In the genomic region with DNA sequence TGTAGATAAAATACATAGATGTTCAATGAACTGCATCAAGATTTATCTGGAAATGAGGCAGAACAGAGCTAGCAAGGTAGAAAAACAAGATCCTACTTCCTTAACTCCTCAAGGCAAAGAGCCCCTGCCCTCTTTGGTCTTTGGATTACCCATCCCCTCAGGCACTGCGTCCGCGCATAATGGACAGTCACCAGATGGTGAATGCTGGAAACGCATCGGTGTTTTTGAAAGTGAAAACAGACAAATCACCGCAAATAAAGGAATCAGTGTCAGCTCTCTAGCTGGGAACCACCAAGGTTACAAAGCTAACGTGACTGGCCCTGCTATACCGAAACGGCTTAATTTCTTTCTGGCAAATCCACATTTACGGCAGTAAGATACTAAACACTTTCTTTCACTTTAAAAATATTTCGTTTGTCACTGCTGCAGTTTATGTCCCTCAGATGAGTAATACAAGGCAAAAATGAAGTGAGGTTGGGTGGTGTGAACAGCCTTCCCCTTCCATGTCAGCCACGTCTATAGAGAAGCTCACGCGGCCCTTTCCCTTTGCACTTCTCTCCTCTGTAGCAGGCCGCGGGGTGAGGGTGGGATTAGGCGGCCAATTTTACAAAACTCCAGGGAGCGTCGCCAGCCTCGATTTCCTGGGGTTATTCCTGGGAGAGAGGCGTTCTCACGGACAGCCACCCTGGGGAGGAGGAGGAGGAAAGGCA, we compare ENCODE assay signal across 9 cellular contexts. TPM values are rescaled to one million over a fixed set of nuclear protein-coding genes. Genes with fewer than 3 reads are reported as not detected.
DNase-seq lines count a peak whose midpoint lies in the region; ATAC-seq and TF ChIP-seq lines count a peak whose summit lies in the region.
"Had no signal": no experiment of that assay in that cellular context is flagged by ENCODE, and none has a peak within 500 bp of the region (broad histone marks: within the 10 kb centered on the region; RNA-seq: fewer than 3 reads in every experiment).

No MANE protein-coding gene starts in this region.

- intact Hi-C loops in cardiac septum (cut with DNase I): no loop called here
- intact Hi-C loops in upper lobe of right lung (cut with DNase I): no loop called here
- intact Hi-C loops in lower leg skin (cut with DNase I; ENCODE audit: low total_unique reads): no loop called here

- peaks cover 71% of the 10 kb centered on the region for H3K27me3 ChIP-seq in cardiac muscle cell
- peaks cover 50% of the 10 kb centered on the region for H3K27me3 ChIP-seq in upper lobe of right lung

- no peak for ATAC-seq in central memory CD8-positive, alpha-beta T cell (replicated peaks; ENCODE audit: extremely low read depth, poor library complexity, severe bottlenecking)
- ATAC-seq in upper lobe of right lung: peak; percentile 21

- H3K9me3 ChIP-seq in cardiac muscle cell (ENCODE audit: low read depth) (no peaks in the 10 kb centered on the region), upper lobe of right lung (no peaks in the 10 kb centered on the region)

- no peak overlapping the region for H3K27ac Mint-ChIP-seq in central memory CD8-positive, alpha-beta T cell (ENCODE audit: low read depth)
- no peak overlapping the region for H3K27ac Mint-ChIP-seq in mesothelial cell of epicardium

- H3K27ac ChIP-seq in cardiac muscle cell: no peak overlapping the region
- no peak overlapping the region for H3K27ac ChIP-seq in upper lobe of right lung

- WGBS in lower leg skin, 2 donors: 5 to 6% methylated on average over 17 to 22 of the region's 22 CpGs

- H3K4me1 Mint-ChIP-seq in central memory CD8-positive, alpha-beta T cell: peaks cover 15% of the 10 kb centered on the region
- peaks cover 12% of the 10 kb centered on the region for H3K4me1 Mint-ChIP-seq in mesothelial cell of epicardium

- H3K36me3 ChIP-seq in cardiac muscle cell (no peaks in the 10 kb centered on the region), upper lobe of right lung (no peaks in the 10 kb centered on the region)

- H3K36me3 Mint-ChIP-seq in central memory CD8-positive, alpha-beta T cell (ENCODE audit: insufficient read depth): peaks cover 1% of the 10 kb centered on the region
- no peaks in the 10 kb centered on the region for H3K36me3 Mint-ChIP-seq in mesothelial cell of epicardium

- peaks cover 7% of the 10 kb centered on the region for H3K9me3 Mint-ChIP-seq in central memory CD8-positive, alpha-beta T cell
- H3K9me3 Mint-ChIP-seq in mesothelial cell of epicardium: peaks cover 15% of the 10 kb centered on the region

- H3K27me3 Mint-ChIP-seq in central memory CD8-positive, alpha-beta T cell: peaks cover 77% of the 10 kb centered on the region
- H3K27me3 Mint-ChIP-seq in mesothelial cell of epicardium (ENCODE audit: low read depth): peaks cover 90% of the 10 kb centered on the region

- no peaks in the 10 kb centered on the region for H3K4me1 ChIP-seq in cardiac muscle cell (ENCODE audit: low read depth)
- H3K4me1 ChIP-seq in upper lobe of right lung: peaks cover 8% of the 10 kb centered on the region

- TF ChIP-seq CTCF in cardiac muscle cell (IDR thresholded peaks at IDR 0.05; ENCODE audit: low read depth, low read length) (no peak), mesothelial cell of epicardium (IDR thresholded peaks at IDR 0.05; ENCODE audit: unreplicated experiment) (no peak), upper lobe of right lung (IDR thresholded peaks at IDR 0.05) (no peak), lower leg skin (IDR thresholded peaks at IDR 0.05) (no peak)

- no peak for TF ChIP-seq POLR2A in lower leg skin (IDR thresholded peaks at IDR 0.05)

- H3K4me3 ChIP-seq in cardiac muscle cell: peak overlapping the region; percentile 32
- peak overlapping the region; percentile 28 for H3K4me3 ChIP-seq in upper lobe of right lung
- no peak overlapping the region for H3K4me3 ChIP-seq in lower leg skin (ENCODE audit: low read depth, poor library complexity, severe bottlenecking)

- peak overlapping the region; percentile 64 for H3K4me3 Mint-ChIP-seq in central memory CD8-positive, alpha-beta T cell
- H3K4me3 Mint-ChIP-seq in mesothelial cell of epicardium: peak overlapping the region; percentile 47

- no peak for DNase-seq in cardiac muscle cell (ENCODE audit: low read depth in 1 of 2, low spot score in 1 of 2)
- DNase-seq in cardiac septum (ENCODE audit: low spot score): no peak
- DNase-seq in central memory CD8-positive, alpha-beta T cell (ENCODE audit: low spot score in 2 of 2): no peak
- DNase-seq in mesothelial cell of epicardium (ENCODE audit: low spot score in 2 of 2, unreplicated experiment in 2 of 2): no peak
- no peak for DNase-seq in upper lobe of right lung
- DNase-seq in lower leg skin (ENCODE audit: low spot score in 2 of 2): no peak
- DNase-seq in stimulated activated CD4-positive, alpha-beta T cell treated with anti-CD3 and anti-CD28 coated beads, Interleukin-15, amount 100 ng/mL, for 24 hours: no peak
- DNase-seq in stimulated activated CD4-positive, alpha-beta T cell treated with anti-CD3 and anti-CD28 coated beads, Interleukin-4, amount 100 ng/mL, for 24 hours: no peak
- DNase-seq: DMS153 had no signal

RNA-seq across cellular contexts. Expression of a gene that starts 0.6 kb away (rescaled TPM):
- total RNA-seq in cardiac muscle cell (not detected in 2 replicates), cardiac septum (0.08 TPM), mesothelial cell of epicardium (not detected in 3 replicates), upper lobe of right lung (0.06 TPM), lower leg skin (not detected)
- not detected in 2 replicates for polyA plus RNA-seq in cardiac muscle cell
